Comparison of ENCODE assay signal across 16 cellular contexts in the genomic region with DNA sequence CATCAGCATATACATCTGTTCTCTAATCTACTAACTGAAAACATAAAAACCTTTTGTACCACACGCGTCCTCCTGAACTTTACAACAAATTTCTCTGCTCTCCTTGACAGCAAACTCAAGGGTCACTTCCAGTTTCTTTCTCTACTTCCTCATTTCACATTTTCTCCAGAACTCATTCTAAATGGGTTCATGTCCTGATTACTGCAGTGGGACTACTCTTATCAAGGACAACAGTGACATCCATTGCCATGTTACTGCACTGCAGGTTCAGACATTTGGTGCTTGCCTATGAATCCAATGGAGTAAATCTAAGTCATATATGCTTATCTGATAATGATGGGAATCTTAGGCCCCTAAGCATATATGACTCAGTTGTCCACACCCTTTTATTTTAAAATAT. TPM values are rescaled to one million over a fixed set of nuclear protein-coding genes. Genes with fewer than 3 reads are reported as not detected.
DNase-seq lines count a peak whose midpoint lies in the region; ATAC-seq, FAIRE-seq and TF ChIP-seq lines count a peak whose summit lies in the region.
"Had no signal": no experiment of that assay in that cellular context is flagged by ENCODE, and none has a peak within 500 bp of the region (broad histone marks: within the 10 kb centered on the region; RNA-seq: fewer than 3 reads in every experiment).

No MANE protein-coding gene starts in this region.

- H3K9me1 ChIP-seq in K562 (ENCODE audit: control insufficient read depth, insufficient read depth, low read length): no peaks in the 10 kb centered on the region

- no peaks in the 10 kb centered on the region for H3K79me2 ChIP-seq in K562 (ENCODE audit: control insufficient read depth, insufficient read depth, low read length)

- POLR2A ChIA-PET in K562 (lab: Yijun Ruan, JAX): no interaction called here

- DNase-seq in Ammon's horn (ENCODE audit: low spot score): peak; percentile 55
- peak; percentile 85 for DNase-seq in NB4 (ENCODE audit: low read depth)
- DNase-seq in K562 (ENCODE audit: extremely low read depth in 1 of 4, low spot score in 3 of 4): peak in 2 of 4 experiments; percentile 14 to 46
- DNase-seq in right lobe of liver: no peak
- no peak for DNase-seq in NCI-H1436 treated with DMSO at 0.1 percent for 48 hours (lab: John Stamatoyannopoulos, UW)
- DNase-seq in NCI-H774 (lab: John Stamatoyannopoulos, UW): no peak
- no peak for DNase-seq in SJCRH30
- DNase-seq in NCI-H446 treated with DMSO at 0.1 percent for 48 hours (lab: John Stamatoyannopoulos, UW): no peak
- DNase-seq: activated CD4-positive, alpha-beta T cell treated with anti-CD3 and anti-CD28 coated beads, Interleukin-2, amount 10 ng/mL, durations not matched to agents 24 days and 14 days; colonic mucosa; mesenchymal stem cell; NCI-H446; posterior cingulate gyrus had no signal

- H3K36me3 ChIP-seq in K562 (ENCODE audit: control insufficient read depth, insufficient read depth, low read length) (no peaks in the 10 kb centered on the region), right lobe of liver (no peaks in the 10 kb centered on the region), SJCRH30 (no peaks in the 10 kb centered on the region)
- H3K36me3 ChIP-seq: colonic mucosa, thoracic aorta had no signal

- H3K9me3 ChIP-seq in K562 (replicated peaks; ENCODE audit: control insufficient read depth, insufficient read depth, low read depth, low read length): peaks cover 8% of the 10 kb centered on the region
- H3K9me3 ChIP-seq in right lobe of liver: peaks cover 0 to 4% (median 0%) of the 10 kb centered on the region in 4 donors
- no peaks in the 10 kb centered on the region for H3K9me3 ChIP-seq in SJCRH30 (replicated peaks)
- H3K9me3 ChIP-seq: colonic mucosa, thoracic aorta had no signal

- TF ChIP-seq POLR2A in NB4 (IDR thresholded peaks at IDR 0.05; ENCODE audit: extremely low read depth, insufficient read length) (no peak), K562 (conservative IDR thresholded peaks at IDR 0.05) (no peak), right lobe of liver (IDR thresholded peaks at IDR 0.05) (no peak)

- H3K4me1 ChIP-seq in K562 (replicated peaks in 1 of 2; ENCODE audit: control insufficient read depth in 2 of 2, insufficient read depth in 2 of 2, low read length in 2 of 2) (no peaks in the 10 kb centered on the region), right lobe of liver (no peaks in the 10 kb centered on the region), SJCRH30 (no peaks in the 10 kb centered on the region)
- H3K4me1 ChIP-seq: colonic mucosa had no signal

- H3K4me2 ChIP-seq in K562 (ENCODE audit: insufficient read depth, low read length): no peak overlapping the region

- FAIRE-seq in K562 (lab: Jason Lieb, UNC): no peak

- no peaks in the 10 kb centered on the region for H4K20me1 ChIP-seq in K562 (replicated peaks; ENCODE audit: control insufficient read depth, insufficient read depth, low read length)

- no peak for ATAC-seq in K562
- peak in 3 of 4 donors; percentile 53 to 81 (median 57) for ATAC-seq in right lobe of liver

- H3K4me3 ChIP-seq in NB4 (ENCODE audit: low read depth, low read length) (no peak overlapping the region), K562 (no peak overlapping the region), right lobe of liver (no peak overlapping the region), SJCRH30 (no peak overlapping the region)
- H3K4me3 ChIP-seq: colonic mucosa, SK-N-MC, thoracic aorta had no signal

- no peak overlapping the region for H3K9ac ChIP-seq in K562 (ENCODE audit: insufficient read depth in 1 of 2, low read depth in 2 of 2, low read length in 2 of 2)

- peak; percentile 48 to 69 for TF ChIP-seq RAD21 in K562 (CRISPR knock-in tag; conservative IDR thresholded peaks at IDR 0.05 in 1 of 2, IDR thresholded peaks at IDR 0.05 in 1 of 2)

- no TSS peak for BruUV-seq in K562 (replicated peaks; lab: Mats Ljungman, UMichigan)

- H3K27ac ChIP-seq in K562 (ENCODE audit: extremely low read depth, low read depth, low read length): no peak overlapping the region
- no peak overlapping the region for H3K27ac ChIP-seq in right lobe of liver
- no peak overlapping the region for H3K27ac ChIP-seq in SJCRH30
- H3K27ac ChIP-seq: colonic mucosa, SK-N-MC had no signal

- H2AFZ ChIP-seq in K562 (ENCODE audit: low read depth, low read length): no peak overlapping the region

- no peak for TF ChIP-seq EP300 in K562 (IDR thresholded peaks at IDR 0.05; ENCODE audit: low read length)

- WGBS in K562 (ENCODE audit: insufficient coverage, low coverage, missing lambda C conversion rate): 37% methylated on average over 2 of the region's 2 CpGs
- WGBS in right lobe of liver (ENCODE audit: insufficient coverage, low coverage, low lambda C conversion rate, missing lambda C conversion rate): 41% methylated on average over 2 of the region's 2 CpGs

- intact Hi-C loops in K562 (cut with micrococcal nuclease) (no loop called here), right lobe of liver (cut with DNase I) (no loop called here)

- TF ChIP-seq CTCF in NB4 (IDR thresholded peaks at IDR 0.05; ENCODE audit: low read depth, low read length): peak; percentile 63
- TF ChIP-seq CTCF in K562 (IDR thresholded peaks at IDR 0.05 in 2 of 3, conservative IDR thresholded peaks at IDR 0.05 in 1 of 3; ENCODE audit: insufficient read depth in 2 of 3, low read depth in 1 of 3, low read length in 3 of 3): peak; percentile 32 to 62 (median 48); a peak in 5 of 6 replicates
- TF ChIP-seq CTCF in right lobe of liver (IDR thresholded peaks at IDR 0.05): peak in 2 of 4 donors; percentile 12 to 20

- no peaks in the 10 kb centered on the region for H3K27me3 ChIP-seq in K562 (ENCODE audit: control insufficient read depth in 2 of 2, insufficient read depth in 2 of 2, low read length in 2 of 2)
- H3K27me3 ChIP-seq in right lobe of liver: no peaks in the 10 kb centered on the region
- no peaks in the 10 kb centered on the region for H3K27me3 ChIP-seq in SJCRH30
- H3K27me3 ChIP-seq: colonic mucosa had no signal

- CTCF ChIA-PET in K562 (lab: Yijun Ruan, JAX; ENCODE audit: low intra/inter-chr PET ratio): interaction anchor here (0.6 kb wide), 3 partner anchors 173 to 489 kb away, joined by 3 to 5 read pairs (median 4); no protein-coding TSS in a partner anchor

- in situ Hi-C loops in K562 (cut with MboI): no loop called here

TF ChIP-seq in K562, 482 proteins besides CTCF, POLR2A, EP300 and RAD21 (continues in another document):
- TF ChIP-seq SPI1 (IDR thresholded peaks at IDR 0.05; ENCODE audit: borderline replicate concordance, low read depth, low read length): peak; percentile 55; the same call in 1 of the 2 replicates
- TF ChIP-seq SMC3 (conservative IDR thresholded peaks at IDR 0.05; ENCODE audit: insufficient read depth, low read depth, low read length): peak; percentile 22; the same call in 1 of the 2 replicates
- no peak for TF ChIP-seq RNF2 (IDR thresholded peaks at IDR 0.05)
- peak in 1 of 2 experiments; percentile 18; a peak in 1 of 4 replicates for TF ChIP-seq TRIM24 (IDR thresholded peaks at IDR 0.05)
- no peak for TF ChIP-seq CAMTA2 (CRISPR knock-in tag; conservative IDR thresholded peaks at IDR 0.05)
- TF ChIP-seq CHD1 (IDR thresholded peaks at IDR 0.05; ENCODE audit: low read length): no peak

RNA-seq across cellular contexts. Expression of a gene that starts 35.3 kb away (rescaled TPM):
- 0.55 and 0.60 TPM in 2 replicates for total RNA-seq in K562 (2011; cell fraction: chromatin; rRNA removed; ENCODE audit: low replicate concordance)
- total RNA-seq in K562 (2011; cell fraction: nucleolus; rRNA removed): 0.33 and 0.39 TPM in 2 replicates
- total RNA-seq in K562 (2011; cell fraction: nucleoplasm; rRNA removed): 0.29 and 0.53 TPM in 2 replicates
- 0.09 and 0.41 TPM in 2 replicates for total RNA-seq in K562 (2014; rRNA removed)
- total RNA-seq in K562 (2014; rRNA removed; fragmentation: Illumina TruSeq; extraction: Trizol): 0.22 and 0.35 TPM in 2 replicates
- 0.51 and 0.57 TPM in 2 replicates for total RNA-seq in K562 (2015; rRNA removed; fragmentation: Illumina TruSeq; extraction: Trizol)
- 0.13 and 0.22 TPM in 2 replicates for total RNA-seq in K562 (2021)
- 0.45 and 1.3 TPM in 2 replicates for polyA plus RNA-seq in K562 (2011; rRNA removed)
- 0.07 and 1.4 TPM in 2 replicates for polyA plus RNA-seq in K562 (2011; cell fraction: cytosol; rRNA removed)
- 0.10 and 0.67 TPM in 2 replicates for polyA plus RNA-seq in K562 (2011; cell fraction: nucleus; rRNA removed)
- 1.8 and 2.3 TPM in 2 replicates for polyA plus RNA-seq in K562 (2012)
- polyA plus RNA-seq in K562 (2014; fragmentation: Illumina TruSeq; extraction: Trizol): 0.22 and 0.39 TPM in 2 replicates
- polyA plus RNA-seq in K562 (2014; fragmentation: Nextera tagmentation; extraction: Ambion mirVana): under 1 TPM in 1 of 2 experiments, not detected in 1; 0.08 TPM
- 0.24 and 0.25 TPM in 2 replicates for polyA plus RNA-seq in K562 (2014; rRNA removed)
- 0.42 and 1.8 TPM in 2 replicates for polyA minus RNA-seq in K562 (2011; rRNA and poly(A)+ RNA removed)
- polyA minus RNA-seq in K562 (2011; cell fraction: cytosol; rRNA and poly(A)+ RNA removed): 0.64 TPM in 1 of 2 replicates, not detected in the other
- 0.13 and 0.67 TPM in 2 replicates for polyA minus RNA-seq in K562 (2011; cell fraction: nucleus; rRNA and poly(A)+ RNA removed)
- total RNA-seq in right lobe of liver: 10 to 100 TPM in 1 of 6 experiments, 1 to 10 TPM in 5; 2.2 to 13.9 (median 4.6) TPM
- total RNA-seq in SJCRH30 (2014; rRNA removed; shearing (Covaris generic)): not detected in 2 replicates
- total RNA-seq: activated CD4-positive, alpha-beta T cell treated with anti-CD3 and anti-CD28 coated beads, Interleukin-2, amount 10 ng/mL, durations not matched to agents 24 days and 14 days had no signal
- polyA plus RNA-seq: AG04450 had no signal

RNA-seq across cellular contexts. Expression of a gene that starts 57.5 kb away (rescaled TPM):
- total RNA-seq in K562 (2011; cell fraction: chromatin; rRNA removed; ENCODE audit: low replicate concordance): 47.4 and 101 TPM in 2 replicates
- 26.7 and 28.6 TPM in 2 replicates for total RNA-seq in K562 (2011; cell fraction: nucleolus; rRNA removed)
- total RNA-seq in K562 (2011; cell fraction: nucleoplasm; rRNA removed): 60.1 and 68.1 TPM in 2 replicates
- 4.2 and 7.8 TPM in 2 replicates for total RNA-seq in K562 (2014; rRNA removed)
- total RNA-seq in K562 (2014; rRNA removed; fragmentation: Illumina TruSeq; extraction: Trizol): 8.9 and 9.9 TPM in 2 replicates
- 9.0 and 9.4 TPM in 2 replicates for total RNA-seq in K562 (2015; rRNA removed; fragmentation: Illumina TruSeq; extraction: Trizol)
- 5.6 and 6.4 TPM in 2 replicates for total RNA-seq in K562 (2021)
- 11.2 and 12.7 TPM in 2 replicates for polyA plus RNA-seq in K562 (2011; rRNA removed)
- 2.5 and 6.4 TPM in 2 replicates for polyA plus RNA-seq in K562 (2011; cell fraction: cytosol; rRNA removed)
- polyA plus RNA-seq in K562 (2011; cell fraction: nucleus; rRNA removed): 38.5 and 43.0 TPM in 2 replicates
- 2.9 and 4.1 TPM in 2 replicates for polyA plus RNA-seq in K562 (2012)
- polyA plus RNA-seq in K562 (2014; fragmentation: Illumina TruSeq; extraction: Trizol): 7.5 and 9.1 TPM in 2 replicates
- polyA plus RNA-seq in K562 (2014; fragmentation: Nextera tagmentation; extraction: Ambion mirVana): 1 to 10 TPM; 1.3 to 3.5 TPM
- polyA plus RNA-seq in K562 (2014; rRNA removed): 7.0 and 7.6 TPM in 2 replicates
- polyA minus RNA-seq in K562 (2011; rRNA and poly(A)+ RNA removed): 30.2 and 33.7 TPM in 2 replicates
- polyA minus RNA-seq in K562 (2011; cell fraction: cytosol; rRNA and poly(A)+ RNA removed): 4.0 and 5.4 TPM in 2 replicates
- 22.5 and 27.5 TPM in 2 replicates for polyA minus RNA-seq in K562 (2011; cell fraction: nucleus; rRNA and poly(A)+ RNA removed)
- 1 to 10 TPM; 1.4 to 6.6 (median 3.8) TPM for total RNA-seq in right lobe of liver
- total RNA-seq in SJCRH30 (2014; rRNA removed; shearing (Covaris generic)): 10.0 and 10.8 TPM in 2 replicates

Comparison
In these comparisons a context has a peak if more than half of its experiments do, and no peak if none do; other contexts are left out.
1. DNase-seq: peak in Ammon's horn (single experiment) and NB4 (single experiment); none in right lobe of liver (0 of 3), NCI-H1436 treated with DMSO at 0.1 percent for 48 hours (single experiment), NCI-H774 (single experiment), SJCRH30 (0 of 2) and NCI-H446 treated with DMSO at 0.1 percent for 48 hours (single experiment).